Comparison of ENCODE assay signal across 13 cellular contexts in genomic region chr13:114090476-114090875, GRCh38. TPM values are rescaled to one million over a fixed set of nuclear protein-coding genes. Genes with fewer than 3 reads are reported as not detected.
DNase-seq lines count a peak whose midpoint lies in the region; ATAC-seq lines count a peak whose summit lies in the region.
"Had no signal": no experiment of that assay in that cellular context is flagged by ENCODE, and none has a peak within 500 bp of the region (broad histone marks: within the 10 kb centered on the region; RNA-seq: fewer than 3 reads in every experiment).

No MANE protein-coding gene starts in this region.

- H3K9me3 Mint-ChIP-seq in dendritic cell treated with granulocyte-macrophage colony-stimulating factor and Interleukin-4, amounts not matched to agents 40 ng/mL and 50 ng/mL, for 4 days: peaks cover 27% of the 10 kb centered on the region

- intact Hi-C loops in dendritic cell treated with granulocyte-macrophage colony-stimulating factor and Interleukin-4, amounts not matched to agents 40 ng/mL and 50 ng/mL, for 4 days (cut with micrococcal nuclease): no loop called here
- intact Hi-C loops in posterior vena cava (cut with DNase I): no loop called here

- H3K4me1 Mint-ChIP-seq in dendritic cell treated with granulocyte-macrophage colony-stimulating factor and Interleukin-4, amounts not matched to agents 40 ng/mL and 50 ng/mL, for 4 days (ENCODE audit: low read depth): peaks cover 8% of the 10 kb centered on the region

- peak; percentile 20 for DNase-seq in activated T-cell treated with anti-CD3 and anti-CD28 coated beads, Interleukin-2, amount 50 U/mL, for 1 hour
- DNase-seq in activated T-cell treated with anti-CD3 and anti-CD28 coated beads for 4 hours (no peak), NCI-H526 (lab: John Stamatoyannopoulos, UW) (peak; percentile 33 to 73), posterior vena cava (ENCODE audit: low spot score) (peak; percentile 36), NCI-H226 (no peak), NCI-H1105 treated with DMSO at 0.1 percent for 48 hours (lab: John Stamatoyannopoulos, UW) (no peak)
- DNase-seq: GF-D8, H7, midbrain, stomach had no signal

- peak overlapping the region; percentile 38 for H3K27ac Mint-ChIP-seq in dendritic cell treated with granulocyte-macrophage colony-stimulating factor and Interleukin-4, amounts not matched to agents 40 ng/mL and 50 ng/mL, for 4 days

- H3K4me3 Mint-ChIP-seq in dendritic cell treated with granulocyte-macrophage colony-stimulating factor and Interleukin-4, amounts not matched to agents 40 ng/mL and 50 ng/mL, for 4 days: no peak overlapping the region

- no peak for ATAC-seq in HG03439 (IDR thresholded peaks at IDR 0.05; ENCODE audit: unreplicated experiment)
- ATAC-seq: SK-N-SH treated with all-trans-retinoic acid at 6 μM for 48 hours had no signal

- no peaks in the 10 kb centered on the region for H3K27me3 Mint-ChIP-seq in dendritic cell treated with granulocyte-macrophage colony-stimulating factor and Interleukin-4, amounts not matched to agents 40 ng/mL and 50 ng/mL, for 4 days

- H3K36me3 Mint-ChIP-seq in dendritic cell treated with granulocyte-macrophage colony-stimulating factor and Interleukin-4, amounts not matched to agents 40 ng/mL and 50 ng/mL, for 4 days (ENCODE audit: low read depth): peaks cover 25% of the 10 kb centered on the region

RNA-seq across cellular contexts. Expression of gene RASA3, which starts 41.9 kb away (rescaled TPM):
- total RNA-seq in posterior vena cava: 10 to 100 TPM; 28.8 to 30.1 TPM

Comparison
In these comparisons a context has a peak if more than half of its experiments do, and no peak if none do; other contexts are left out.
1. DNase-seq: peak in activated T-cell treated with anti-CD3 and anti-CD28 coated beads, Interleukin-2, amount 50 U/mL, for 1 hour (single experiment), NCI-H526 (2 of 2) and posterior vena cava (single experiment); none in activated T-cell treated with anti-CD3 and anti-CD28 coated beads for 4 hours (single experiment), NCI-H226 (single experiment) and NCI-H1105 treated with DMSO at 0.1 percent for 48 hours (single experiment).